Comparison of ENCODE assay signal across 1 cellular context in genomic region chr21:33554236-33554981, GRCh38.
TF ChIP-seq lines count a peak whose summit lies in the region.

No MANE protein-coding gene starts in this region.

TF ChIP-seq in GM23338, 12 proteins besides CTCF, POLR2A, EP300 and RAD21 (continued from another document):
- TF ChIP-seq ZNF462 (CRISPR knock-in tag; IDR thresholded peaks at IDR 0.05), result no peak
- TF ChIP-seq EZH2 (IDR thresholded peaks at IDR 0.05; ENCODE audit: low read depth, unreplicated experiment), result no peak
- TF ChIP-seq ZNF331 (CRISPR knock-in tag; IDR thresholded peaks at IDR 0.05; ENCODE audit: low read depth), result no peak
- TF ChIP-seq POLR2AphosphoS5 (IDR thresholded peaks at IDR 0.05; ENCODE audit: low read depth), result no peak
- no peak for TF ChIP-seq EZH2phosphoT487 (IDR thresholded peaks at IDR 0.05; ENCODE audit: unreplicated experiment)
- no peak for TF ChIP-seq ETS1 (IDR thresholded peaks at IDR 0.05)
- TF ChIP-seq STAT1 (IDR thresholded peaks at IDR 0.05; ENCODE audit: unreplicated experiment), result no peak
- no peak for TF ChIP-seq CREB1 (CRISPR knock-in tag; IDR thresholded peaks at IDR 0.05; ENCODE audit: low read depth)
- TF ChIP-seq NANOG (IDR thresholded peaks at IDR 0.05; ENCODE audit: borderline replicate concordance), result no peak
- TF ChIP-seq JUNB (IDR thresholded peaks at IDR 0.05; ENCODE audit: unreplicated experiment), result no peak
